Comparison of ENCODE assay signal across 23 cellular contexts in the genomic region with DNA sequence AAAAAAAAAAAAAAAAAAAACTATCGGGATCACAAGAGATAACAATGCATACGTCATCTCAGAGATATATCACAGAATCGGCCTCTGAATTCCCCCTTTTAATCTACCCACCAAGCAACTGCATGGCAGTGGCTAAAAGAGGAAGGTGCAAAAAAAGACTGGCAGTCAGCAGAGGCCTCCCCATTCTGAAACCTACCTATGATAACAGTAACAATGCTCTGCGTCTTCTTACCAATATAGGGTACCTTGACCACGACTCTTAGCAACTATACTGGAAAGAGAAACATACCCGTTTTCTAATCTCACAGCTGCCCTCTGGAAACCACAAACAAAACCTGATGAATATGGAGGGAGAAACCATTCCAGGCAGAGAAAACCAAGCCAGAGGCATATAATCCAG.
"Had no signal": no experiment of that assay in that cellular context is flagged by ENCODE, and none has a peak within 500 bp of the region (broad histone marks: within the 10 kb centered on the region; RNA-seq: fewer than 3 reads in every experiment).

No MANE protein-coding gene starts in this region.

- H3K27me3 ChIP-seq: Peyer's patch had no signal

- H3K4me1 ChIP-seq: Peyer's patch had no signal

- H3K9me3 ChIP-seq: Peyer's patch, SK-N-SH had no signal

- H3K27ac ChIP-seq: PC-9, Peyer's patch had no signal

- H3K36me3 ChIP-seq: Peyer's patch had no signal

- DNase-seq: IMR-90; Kasumi-1; KG1; MM.1S; NCI-H1092 treated with DMSO at 0.1 percent for 48 hours; NCI-H1436; NCI-H187; NCI-H2029; NCI-H2081 treated with DMSO at 0.1 percent for 48 hours; NCI-H2171; NCI-H226; NCI-H446; NCI-H510A; NCI-H524 treated with DMSO at 0.1 percent for 48 hours; NCI-H69; NCI-H774; NK-92 treated with Interleukin-12 subunit alpha and Interleukin-12 subunit beta, amount 100 ng/mL, for 24 hours; PC-9; Peyer's patch; Right ventricle myocardium superior; SK-N-SH; SW 1271 had no signal

- ATAC-seq: HepG2 had no signal

- H3K4me3 ChIP-seq: PC-9, Peyer's patch had no signal
